Comparison of ENCODE assay signal across 1 cellular context in genomic region chr11:4071828-4072421, GRCh38.
TF ChIP-seq lines count a peak whose summit lies in the region.

No MANE protein-coding gene starts in this region.

TF ChIP-seq in IMR-90, 13 proteins besides CTCF, POLR2A, EP300 and RAD21:
- TF ChIP-seq MAFK (IDR thresholded peaks at IDR 0.05; ENCODE audit: low read depth, low read length) (no peak), BHLHE40 (IDR thresholded peaks at IDR 0.05; ENCODE audit: low read depth, low read length) (no peak), RCOR1 (IDR thresholded peaks at IDR 0.05; ENCODE audit: insufficient replicate concordance, low read length) (no peak), MAZ (IDR thresholded peaks at IDR 0.05; ENCODE audit: borderline replicate concordance, low read depth, low read length) (no peak), SMC3 (IDR thresholded peaks at IDR 0.05; ENCODE audit: low read depth, low read length) (no peak), CHD1 (IDR thresholded peaks at IDR 0.05; ENCODE audit: low read depth, low read length) (no peak), RFX5 (IDR thresholded peaks at IDR 0.05; ENCODE audit: low read depth, low read length) (no peak), USF2 (IDR thresholded peaks at IDR 0.05; ENCODE audit: low read depth, low read length) (no peak), NFE2L2 (IDR thresholded peaks at IDR 0.05; ENCODE audit: low read depth, low read length) (no peak), FOS (IDR thresholded peaks at IDR 0.05; ENCODE audit: low read depth, low read length) (no peak), MXI1 (IDR thresholded peaks at IDR 0.05; ENCODE audit: borderline replicate concordance, low read depth, low read length) (no peak)
TF ChIP-seq in IMR-90: peak in this region for 0.
